In genomic region chr7:17939670-17940301, GRCh38 we compare ENCODE assay signal across 8 cellular contexts. TPM values are rescaled to one million over a fixed set of nuclear protein-coding genes. Genes with fewer than 3 reads are reported as not detected.
A peak's percentile ranks its signal among the peaks of the same experiment; 100 is the strongest.
DNase-seq lines count a peak whose midpoint lies in the region; ATAC-seq and TF ChIP-seq lines count a peak whose summit lies in the region.

No MANE protein-coding gene starts in this region.

- H3K36me3 ChIP-seq in iPS-15b (ENCODE audit: control insufficient read depth, insufficient read depth, low read length) (no peaks in the 10 kb centered on the region), skeletal muscle satellite cell (ENCODE audit: insufficient read depth, low read length) (no peaks in the 10 kb centered on the region)

- H3K4me3 ChIP-seq in astrocyte of the spinal cord (ENCODE audit: low read depth, low read length) (peak overlapping the region; percentile 91), iPS-15b (ENCODE audit: low read depth, low read length) (peak overlapping the region; percentile 98), skeletal muscle satellite cell (ENCODE audit: low read length) (peak overlapping the region; percentile 98)

- TF ChIP-seq CTCF in astrocyte of the spinal cord (IDR thresholded peaks at IDR 0.05; ENCODE audit: low read depth, low read length), result no peak

- H3K27me3 ChIP-seq in iPS-15b (ENCODE audit: control insufficient read depth, insufficient read depth, low read length), result no peaks in the 10 kb centered on the region
- no peaks in the 10 kb centered on the region for H3K27me3 ChIP-seq in skeletal muscle satellite cell (ENCODE audit: control insufficient read depth, insufficient read depth, low read length)

- H3K4me1 ChIP-seq in iPS-15b (ENCODE audit: control insufficient read depth, insufficient read depth, low read length) (peaks cover 6% of the 10 kb centered on the region), skeletal muscle satellite cell (ENCODE audit: control insufficient read depth, insufficient read depth, low read length) (peaks cover 9% of the 10 kb centered on the region)

- H3K4me2 ChIP-seq in skeletal muscle satellite cell (ENCODE audit: low read length), result peak overlapping the region; percentile 98

- H3K27me3 Mint-ChIP-seq in IgD-negative memory B cell, result no peaks in the 10 kb centered on the region

- peaks cover 22 to 44% (median 36%) of the 10 kb centered on the region in 3 donors for H3K4me1 Mint-ChIP-seq in IgD-negative memory B cell

- no peaks in the 10 kb centered on the region for H3K9me3 ChIP-seq in iPS-15b (ENCODE audit: control insufficient read depth, insufficient read depth, low read length)
- H3K9me3 ChIP-seq in skeletal muscle satellite cell (replicated peaks; ENCODE audit: low read length), result no peaks in the 10 kb centered on the region

- in situ Hi-C loops in astrocyte of the spinal cord (cut with HindIII; ENCODE audit: low sequenced_read_pairs), result no loop called here

- DNase-seq in ELR (ENCODE audit: low read depth) (peak; percentile 70), T-helper 22 cell (ENCODE audit: low read depth) (peak; percentile 8), astrocyte of the spinal cord (ENCODE audit: low read depth, low spot score) (peak; percentile 29), NCI-H1436 (lab: John Stamatoyannopoulos, UW) (no peak)

- no peaks in the 10 kb centered on the region for H3K9me3 Mint-ChIP-seq in IgD-negative memory B cell

- H3K27ac Mint-ChIP-seq in IgD-negative memory B cell, result peak overlapping the region; percentile 98 to 100 (median 98)

- H3K9ac ChIP-seq in iPS-15b (ENCODE audit: low read depth, low read length) (peak overlapping the region; percentile 90), skeletal muscle satellite cell (ENCODE audit: low read depth, low read length) (peak overlapping the region; percentile 99)

- H3K4me3 Mint-ChIP-seq in IgD-negative memory B cell, result peak overlapping the region; percentile 92 to 98 (median 98)

- ATAC-seq in GM21717 (IDR thresholded peaks at IDR 0.05; ENCODE audit: unreplicated experiment), result peak; percentile 42

- H3K36me3 Mint-ChIP-seq in IgD-negative memory B cell, result peaks cover 1% of the 10 kb centered on the region

RNA-seq across cellular contexts. Expression of gene SNX13, which starts 0.5 kb away (rescaled TPM):
- polyA plus RNA-seq in IgD-negative memory B cell, result 12.1 TPM
- 29.9 and 38.5 TPM in 2 replicates for total RNA-seq in skeletal muscle satellite cell (2012; rRNA removed)
